ENCODE assay signal across 1 cellular context in genomic region chr2:9967053-9967775, GRCh38.
A peak's percentile ranks its signal among the peaks of the same experiment; 100 is the strongest.
TF ChIP-seq lines count a peak whose summit lies in the region.

No MANE protein-coding gene starts in this region.

TF ChIP-seq in GM12878, 131 proteins besides CTCF, POLR2A, EP300 and RAD21 (continued from another document):
- TF ChIP-seq, protein P1, sequence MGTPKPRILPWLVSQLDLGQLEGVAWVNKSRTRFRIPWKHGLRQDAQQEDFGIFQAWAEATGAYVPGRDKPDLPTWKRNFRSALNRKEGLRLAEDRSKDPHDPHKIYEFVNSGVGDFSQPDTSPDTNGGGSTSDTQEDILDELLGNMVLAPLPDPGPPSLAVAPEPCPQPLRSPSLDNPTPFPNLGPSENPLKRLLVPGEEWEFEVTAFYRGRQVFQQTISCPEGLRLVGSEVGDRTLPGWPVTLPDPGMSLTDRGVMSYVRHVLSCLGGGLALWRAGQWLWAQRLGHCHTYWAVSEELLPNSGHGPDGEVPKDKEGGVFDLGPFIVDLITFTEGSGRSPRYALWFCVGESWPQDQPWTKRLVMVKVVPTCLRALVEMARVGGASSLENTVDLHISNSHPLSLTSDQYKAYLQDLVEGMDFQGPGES (IDR thresholded peaks at IDR 0.05) = no peak
- TF ChIP-seq CBX3 (IDR thresholded peaks at IDR 0.05; ENCODE audit: borderline replicate concordance, low read depth) (no peak), CBX5 (IDR thresholded peaks at IDR 0.05; ENCODE audit: low read depth) (no peak), BRCA1 (IDR thresholded peaks at IDR 0.05; ENCODE audit: low read depth, low read length) (no peak), ZBED1 (IDR thresholded peaks at IDR 0.05; ENCODE audit: borderline replicate concordance) (no peak), ZNF217 (IDR thresholded peaks at IDR 0.05) (no peak), CREM (IDR thresholded peaks at IDR 0.05; ENCODE audit: low read depth) (no peak; the same call in 1 of the 2 replicates), PML (IDR thresholded peaks at IDR 0.05; ENCODE audit: low read length) (no peak), NBN (IDR thresholded peaks at IDR 0.05) (no peak; the same call in 1 of the 2 replicates), ETV6 (conservative IDR thresholded peaks at IDR 0.05 in 1 of 2, IDR thresholded peaks at IDR 0.05 in 1 of 2; ENCODE audit: borderline replicate concordance in 1 of 2, low read depth in 1 of 2) (no peak), NFYA (IDR thresholded peaks at IDR 0.05; ENCODE audit: borderline replicate concordance, low read depth, low read length) (no peak), IRF4 (IDR thresholded peaks at IDR 0.05; ENCODE audit: low read depth, low read length) (peak; percentile 53; the same call in 1 of the 2 replicates), HSF1 (IDR thresholded peaks at IDR 0.05; ENCODE audit: low read depth, low read length) (no peak), HDGF (IDR thresholded peaks at IDR 0.05) (no peak), BMI1 (IDR thresholded peaks at IDR 0.05; ENCODE audit: borderline replicate concordance) (peak; percentile 60; the same call in 1 of the 2 replicates), BCL11A (IDR thresholded peaks at IDR 0.05; ENCODE audit: low read depth, low read length) (peak; percentile 94; the same call in 1 of the 2 replicates), SIX5 (IDR thresholded peaks at IDR 0.05; ENCODE audit: low read depth, low read length, severe bottlenecking) (no peak), NFXL1 (IDR thresholded peaks at IDR 0.05; ENCODE audit: borderline replicate concordance) (no peak), ZNF622 (IDR thresholded peaks at IDR 0.05) (no peak), DPF2 (IDR thresholded peaks at IDR 0.05) (peak; percentile 96), BACH1 (IDR thresholded peaks at IDR 0.05; ENCODE audit: borderline replicate concordance) (peak; percentile 88; the same call in 1 of the 2 replicates), POLR2AphosphoS5 (IDR thresholded peaks at IDR 0.05; ENCODE audit: low read length) (no peak), SMARCA5 (IDR thresholded peaks at IDR 0.05) (no peak), CHD2 (IDR thresholded peaks at IDR 0.05; ENCODE audit: borderline replicate concordance, low read depth, low read length) (no peak; the same call in 1 of the 2 replicates), EGR1 (IDR thresholded peaks at IDR 0.05; ENCODE audit: borderline replicate concordance in 1 of 2, low read depth in 2 of 2, low read length in 2 of 2) (no peak), IKZF1 (conservative IDR thresholded peaks at IDR 0.05) (peak; percentile 25; the same call in 1 of the 2 replicates), NR2F1 (conservative IDR thresholded peaks at IDR 0.05) (no peak), RUNX3 (IDR thresholded peaks at IDR 0.05; ENCODE audit: low read length) (no peak), GATAD2B (conservative IDR thresholded peaks at IDR 0.05; ENCODE audit: low read depth) (no peak), RB1 (IDR thresholded peaks at IDR 0.05; ENCODE audit: borderline replicate concordance) (no peak), POLR2AphosphoS2 (IDR thresholded peaks at IDR 0.05; ENCODE audit: low read depth, low read length) (no peak), POU2F2 (IDR thresholded peaks at IDR 0.05; ENCODE audit: borderline replicate concordance, low read depth, low read length) (no peak; the same call in 2 of the 3 replicates), ZNF207 (IDR thresholded peaks at IDR 0.05; ENCODE audit: borderline replicate concordance) (no peak), HDAC6 (IDR thresholded peaks at IDR 0.05; ENCODE audit: unreplicated experiment) (no peak), MTA2 (IDR thresholded peaks at IDR 0.05; ENCODE audit: low read depth) (peak; percentile 100), SRF (IDR thresholded peaks at IDR 0.05; ENCODE audit: low read depth in 2 of 2, low read length in 2 of 2) (no peak), BCLAF1 (IDR thresholded peaks at IDR 0.05) (no peak), ZNF24 (IDR thresholded peaks at IDR 0.05) (no peak)
- TF ChIP-seq, protein P2, sequence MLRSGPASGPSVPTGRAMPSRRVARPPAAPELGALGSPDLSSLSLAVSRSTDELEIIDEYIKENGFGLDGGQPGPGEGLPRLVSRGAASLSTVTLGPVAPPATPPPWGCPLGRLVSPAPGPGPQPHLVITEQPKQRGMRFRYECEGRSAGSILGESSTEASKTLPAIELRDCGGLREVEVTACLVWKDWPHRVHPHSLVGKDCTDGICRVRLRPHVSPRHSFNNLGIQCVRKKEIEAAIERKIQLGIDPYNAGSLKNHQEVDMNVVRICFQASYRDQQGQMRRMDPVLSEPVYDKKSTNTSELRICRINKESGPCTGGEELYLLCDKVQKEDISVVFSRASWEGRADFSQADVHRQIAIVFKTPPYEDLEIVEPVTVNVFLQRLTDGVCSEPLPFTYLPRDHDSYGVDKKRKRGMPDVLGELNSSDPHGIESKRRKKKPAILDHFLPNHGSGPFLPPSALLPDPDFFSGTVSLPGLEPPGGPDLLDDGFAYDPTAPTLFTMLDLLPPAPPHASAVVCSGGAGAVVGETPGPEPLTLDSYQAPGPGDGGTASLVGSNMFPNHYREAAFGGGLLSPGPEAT (IDR thresholded peaks at IDR 0.05; ENCODE audit: low read depth) = 0 out of 2 replicates have a peak, but pooled peaks have one; percentile 19
- TF ChIP-seq, protein P3, sequence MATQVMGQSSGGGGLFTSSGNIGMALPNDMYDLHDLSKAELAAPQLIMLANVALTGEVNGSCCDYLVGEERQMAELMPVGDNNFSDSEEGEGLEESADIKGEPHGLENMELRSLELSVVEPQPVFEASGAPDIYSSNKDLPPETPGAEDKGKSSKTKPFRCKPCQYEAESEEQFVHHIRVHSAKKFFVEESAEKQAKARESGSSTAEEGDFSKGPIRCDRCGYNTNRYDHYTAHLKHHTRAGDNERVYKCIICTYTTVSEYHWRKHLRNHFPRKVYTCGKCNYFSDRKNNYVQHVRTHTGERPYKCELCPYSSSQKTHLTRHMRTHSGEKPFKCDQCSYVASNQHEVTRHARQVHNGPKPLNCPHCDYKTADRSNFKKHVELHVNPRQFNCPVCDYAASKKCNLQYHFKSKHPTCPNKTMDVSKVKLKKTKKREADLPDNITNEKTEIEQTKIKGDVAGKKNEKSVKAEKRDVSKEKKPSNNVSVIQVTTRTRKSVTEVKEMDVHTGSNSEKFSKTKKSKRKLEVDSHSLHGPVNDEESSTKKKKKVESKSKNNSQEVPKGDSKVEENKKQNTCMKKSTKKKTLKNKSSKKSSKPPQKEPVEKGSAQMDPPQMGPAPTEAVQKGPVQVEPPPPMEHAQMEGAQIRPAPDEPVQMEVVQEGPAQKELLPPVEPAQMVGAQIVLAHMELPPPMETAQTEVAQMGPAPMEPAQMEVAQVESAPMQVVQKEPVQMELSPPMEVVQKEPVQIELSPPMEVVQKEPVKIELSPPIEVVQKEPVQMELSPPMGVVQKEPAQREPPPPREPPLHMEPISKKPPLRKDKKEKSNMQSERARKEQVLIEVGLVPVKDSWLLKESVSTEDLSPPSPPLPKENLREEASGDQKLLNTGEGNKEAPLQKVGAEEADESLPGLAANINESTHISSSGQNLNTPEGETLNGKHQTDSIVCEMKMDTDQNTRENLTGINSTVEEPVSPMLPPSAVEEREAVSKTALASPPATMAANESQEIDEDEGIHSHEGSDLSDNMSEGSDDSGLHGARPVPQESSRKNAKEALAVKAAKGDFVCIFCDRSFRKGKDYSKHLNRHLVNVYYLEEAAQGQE (IDR thresholded peaks at IDR 0.05; ENCODE audit: low read depth, low read length) = no peak
- TF ChIP-seq, protein P4, sequence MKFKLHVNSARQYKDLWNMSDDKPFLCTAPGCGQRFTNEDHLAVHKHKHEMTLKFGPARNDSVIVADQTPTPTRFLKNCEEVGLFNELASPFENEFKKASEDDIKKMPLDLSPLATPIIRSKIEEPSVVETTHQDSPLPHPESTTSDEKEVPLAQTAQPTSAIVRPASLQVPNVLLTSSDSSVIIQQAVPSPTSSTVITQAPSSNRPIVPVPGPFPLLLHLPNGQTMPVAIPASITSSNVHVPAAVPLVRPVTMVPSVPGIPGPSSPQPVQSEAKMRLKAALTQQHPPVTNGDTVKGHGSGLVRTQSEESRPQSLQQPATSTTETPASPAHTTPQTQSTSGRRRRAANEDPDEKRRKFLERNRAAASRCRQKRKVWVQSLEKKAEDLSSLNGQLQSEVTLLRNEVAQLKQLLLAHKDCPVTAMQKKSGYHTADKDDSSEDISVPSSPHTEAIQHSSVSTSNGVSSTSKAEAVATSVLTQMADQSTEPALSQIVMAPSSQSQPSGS (IDR thresholded peaks at IDR 0.05; ENCODE audit: low read length) = no peak
- TF ChIP-seq, protein P5, sequence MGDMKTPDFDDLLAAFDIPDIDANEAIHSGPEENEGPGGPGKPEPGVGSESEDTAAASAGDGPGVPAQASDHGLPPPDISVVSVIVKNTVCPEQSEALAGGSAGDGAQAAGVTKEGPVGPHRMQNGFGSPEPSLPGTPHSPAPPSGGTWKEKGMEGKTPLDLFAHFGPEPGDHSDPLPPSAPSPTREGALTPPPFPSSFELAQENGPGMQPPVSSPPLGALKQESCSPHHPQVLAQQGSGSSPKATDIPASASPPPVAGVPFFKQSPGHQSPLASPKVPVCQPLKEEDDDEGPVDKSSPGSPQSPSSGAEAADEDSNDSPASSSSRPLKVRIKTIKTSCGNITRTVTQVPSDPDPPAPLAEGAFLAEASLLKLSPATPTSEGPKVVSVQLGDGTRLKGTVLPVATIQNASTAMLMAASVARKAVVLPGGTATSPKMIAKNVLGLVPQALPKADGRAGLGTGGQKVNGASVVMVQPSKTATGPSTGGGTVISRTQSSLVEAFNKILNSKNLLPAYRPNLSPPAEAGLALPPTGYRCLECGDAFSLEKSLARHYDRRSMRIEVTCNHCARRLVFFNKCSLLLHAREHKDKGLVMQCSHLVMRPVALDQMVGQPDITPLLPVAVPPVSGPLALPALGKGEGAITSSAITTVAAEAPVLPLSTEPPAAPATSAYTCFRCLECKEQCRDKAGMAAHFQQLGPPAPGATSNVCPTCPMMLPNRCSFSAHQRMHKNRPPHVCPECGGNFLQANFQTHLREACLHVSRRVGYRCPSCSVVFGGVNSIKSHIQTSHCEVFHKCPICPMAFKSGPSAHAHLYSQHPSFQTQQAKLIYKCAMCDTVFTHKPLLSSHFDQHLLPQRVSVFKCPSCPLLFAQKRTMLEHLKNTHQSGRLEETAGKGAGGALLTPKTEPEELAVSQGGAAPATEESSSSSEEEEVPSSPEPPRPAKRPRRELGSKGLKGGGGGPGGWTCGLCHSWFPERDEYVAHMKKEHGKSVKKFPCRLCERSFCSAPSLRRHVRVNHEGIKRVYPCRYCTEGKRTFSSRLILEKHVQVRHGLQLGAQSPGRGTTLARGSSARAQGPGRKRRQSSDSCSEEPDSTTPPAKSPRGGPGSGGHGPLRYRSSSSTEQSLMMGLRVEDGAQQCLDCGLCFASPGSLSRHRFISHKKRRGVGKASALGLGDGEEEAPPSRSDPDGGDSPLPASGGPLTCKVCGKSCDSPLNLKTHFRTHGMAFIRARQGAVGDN (IDR thresholded peaks at IDR 0.05) = 0 out of 2 replicates have a peak, but pooled peaks have one; percentile 23
- TF ChIP-seq, protein P6, sequence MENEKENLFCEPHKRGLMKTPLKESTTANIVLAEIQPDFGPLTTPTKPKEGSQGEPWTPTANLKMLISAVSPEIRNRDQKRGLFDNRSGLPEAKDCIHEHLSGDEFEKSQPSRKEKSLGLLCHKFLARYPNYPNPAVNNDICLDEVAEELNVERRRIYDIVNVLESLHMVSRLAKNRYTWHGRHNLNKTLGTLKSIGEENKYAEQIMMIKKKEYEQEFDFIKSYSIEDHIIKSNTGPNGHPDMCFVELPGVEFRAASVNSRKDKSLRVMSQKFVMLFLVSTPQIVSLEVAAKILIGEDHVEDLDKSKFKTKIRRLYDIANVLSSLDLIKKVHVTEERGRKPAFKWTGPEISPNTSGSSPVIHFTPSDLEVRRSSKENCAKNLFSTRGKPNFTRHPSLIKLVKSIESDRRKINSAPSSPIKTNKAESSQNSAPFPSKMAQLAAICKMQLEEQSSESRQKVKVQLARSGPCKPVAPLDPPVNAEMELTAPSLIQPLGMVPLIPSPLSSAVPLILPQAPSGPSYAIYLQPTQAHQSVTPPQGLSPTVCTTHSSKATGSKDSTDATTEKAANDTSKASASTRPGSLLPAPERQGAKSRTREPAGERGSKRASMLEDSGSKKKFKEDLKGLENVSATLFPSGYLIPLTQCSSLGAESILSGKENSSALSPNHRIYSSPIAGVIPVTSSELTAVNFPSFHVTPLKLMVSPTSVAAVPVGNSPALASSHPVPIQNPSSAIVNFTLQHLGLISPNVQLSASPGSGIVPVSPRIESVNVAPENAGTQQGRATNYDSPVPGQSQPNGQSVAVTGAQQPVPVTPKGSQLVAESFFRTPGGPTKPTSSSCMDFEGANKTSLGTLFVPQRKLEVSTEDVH (IDR thresholded peaks at IDR 0.05; ENCODE audit: low read depth, partially characterized antibody) = no peak
